Comparison of ENCODE assay signal across 8 cellular contexts in the genomic region with DNA sequence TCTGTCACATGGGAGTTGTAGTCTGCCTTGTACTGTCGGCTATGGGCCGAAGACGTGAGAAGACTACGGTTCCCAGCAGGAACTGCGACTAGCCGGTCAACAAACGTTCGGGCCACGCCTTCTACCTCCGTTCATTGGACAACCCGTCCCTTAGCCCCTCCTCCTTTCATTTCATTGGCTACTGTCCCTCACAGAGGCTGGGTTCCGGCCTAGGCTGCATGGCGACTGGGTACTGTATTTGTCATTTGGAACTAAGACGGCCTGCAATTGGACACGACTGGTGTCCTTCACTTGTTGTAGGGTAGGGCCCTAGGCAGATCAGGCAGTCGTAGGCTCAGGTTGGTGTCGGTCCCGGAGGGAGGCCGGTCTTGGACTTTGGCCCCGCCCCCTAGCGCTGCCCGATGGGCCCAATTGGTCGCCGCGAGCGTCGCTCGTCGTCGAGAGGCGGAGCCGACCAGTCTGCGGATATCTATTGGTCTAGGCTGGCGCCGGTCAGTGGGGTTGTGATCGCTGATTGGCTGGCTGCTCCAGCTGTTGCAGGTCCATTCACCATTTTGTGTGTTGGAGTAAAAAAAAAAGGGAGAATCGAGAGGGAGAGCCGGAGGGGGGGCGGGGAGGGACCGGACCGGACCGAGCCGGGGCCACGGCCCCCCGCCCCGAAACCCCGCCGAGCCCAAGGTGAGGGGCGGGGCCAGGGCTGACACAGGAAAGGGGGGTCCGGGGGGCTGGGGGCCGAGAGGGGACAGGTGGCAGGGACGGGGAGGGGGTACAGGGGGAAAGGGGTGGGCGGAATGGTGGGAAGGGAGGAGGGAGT. TPM values are rescaled to one million over a fixed set of nuclear protein-coding genes. Genes with fewer than 3 reads are reported as not detected.
DNase-seq lines count a peak whose midpoint lies in the region; TF ChIP-seq lines count a peak whose summit lies in the region.

Gene CIC (plus strand): TSS at position 549 of the 814 bp plus-strand sequence. CDS start 2,532 bp downstream, outside the sequence.

- 1% methylated on average over 51 of the region's 53 CpGs for WGBS in esophagus muscularis mucosa

- no peaks in the 10 kb centered on the region for H3K9me3 Mint-ChIP-seq in activated T-helper 1 cell treated with anti-CD3 and anti-CD28 coated beads, Interleukin-12 subunit alpha, Interleukin-12 subunit beta, Interleukin-2, Interleukin-4 antibody, amounts not matched to agents 30 ng/mL and 10 ng/mL and 1 ng/mL, durations not matched to agents 14 hours and 24 hours and 36 hours

- peak within 1 kb of the TSS; percentile 70 to 77 (median 73) for H3K4me3 ChIP-seq in esophagus muscularis mucosa
- peak within 1 kb of the TSS; percentile 76 to 87 for H3K4me3 ChIP-seq in muscle layer of colon (ENCODE audit: low read depth in 1 of 2, low read length in 2 of 2)

- intact Hi-C loops in activated T-helper 1 cell treated with anti-CD3 and anti-CD28 coated beads, Interleukin-12 subunit alpha, Interleukin-12 subunit beta, Interleukin-2, Interleukin-4 antibody, amounts not matched to agents 30 ng/mL and 10 ng/mL and 1 ng/mL, durations not matched to agents 14 hours and 24 hours and 36 hours (cut with micrococcal nuclease), result loop anchor here (1.0 kb wide), 6 partner anchors 14 to 409 kb away; partner anchors contain the start of genes DEDD2, ERF, PAFAH1B3 and PRR19
- intact Hi-C loops in esophagus muscularis mucosa (cut with DNase I), result no loop called here

- peak in 1 of 3 experiments; percentile 31 for TF ChIP-seq CTCF in esophagus muscularis mucosa (IDR thresholded peaks at IDR 0.05)

- no peaks in the 10 kb centered on the region for H3K27me3 Mint-ChIP-seq in activated T-helper 1 cell treated with anti-CD3 and anti-CD28 coated beads, Interleukin-12 subunit alpha, Interleukin-12 subunit beta, Interleukin-2, Interleukin-4 antibody, amounts not matched to agents 30 ng/mL and 10 ng/mL and 1 ng/mL, durations not matched to agents 14 hours and 24 hours and 36 hours (ENCODE audit: insufficient read depth)

- H3K9me3 ChIP-seq in esophagus muscularis mucosa, result no peaks in the 10 kb centered on the region
- H3K9me3 ChIP-seq in muscle layer of colon (ENCODE audit: low read length), result no peaks in the 10 kb centered on the region

- H3K27ac ChIP-seq in esophagus muscularis mucosa (replicated peaks in 1 of 4), result peak within 1 kb of the TSS; percentile 93 to 99 (median 96)
- peak within 1 kb of the TSS; percentile 98 for H3K27ac ChIP-seq in muscle layer of colon (ENCODE audit: low read depth, low read length)

- no peak for TF ChIP-seq EP300 in esophagus muscularis mucosa (IDR thresholded peaks at IDR 0.05)

- H3K27ac Mint-ChIP-seq in activated T-helper 1 cell treated with anti-CD3 and anti-CD28 coated beads, Interleukin-12 subunit alpha, Interleukin-12 subunit beta, Interleukin-2, Interleukin-4 antibody, amounts not matched to agents 30 ng/mL and 10 ng/mL and 1 ng/mL, durations not matched to agents 14 hours and 24 hours and 36 hours, result peak within 1 kb of the TSS; percentile 99

- H3K4me3 Mint-ChIP-seq in activated T-helper 1 cell treated with anti-CD3 and anti-CD28 coated beads, Interleukin-12 subunit alpha, Interleukin-12 subunit beta, Interleukin-2, Interleukin-4 antibody, amounts not matched to agents 30 ng/mL and 10 ng/mL and 1 ng/mL, durations not matched to agents 14 hours and 24 hours and 36 hours, result no peak within 1 kb of the TSS

- no peak for TF ChIP-seq POLR2A in esophagus muscularis mucosa (IDR thresholded peaks at IDR 0.05; ENCODE audit: low read depth)

- H3K4me1 Mint-ChIP-seq in activated T-helper 1 cell treated with anti-CD3 and anti-CD28 coated beads, Interleukin-12 subunit alpha, Interleukin-12 subunit beta, Interleukin-2, Interleukin-4 antibody, amounts not matched to agents 30 ng/mL and 10 ng/mL and 1 ng/mL, durations not matched to agents 14 hours and 24 hours and 36 hours (ENCODE audit: low read depth), result peaks cover 30% of the 10 kb centered on the region

- H3K27me3 ChIP-seq in esophagus muscularis mucosa (no peaks in the 10 kb centered on the region), muscle layer of colon (ENCODE audit: control insufficient read depth in 1 of 2, insufficient read depth in 2 of 2, low read length in 2 of 2) (no peaks in the 10 kb centered on the region)

- H3K4me1 ChIP-seq in esophagus muscularis mucosa (peaks cover 25 to 48% (median 41%) of the 10 kb centered on the region in 4 donors), muscle layer of colon (ENCODE audit: insufficient read depth, low read length) (peaks cover 25% of the 10 kb centered on the region)

- peak within 1 kb of the TSS; percentile 99 for H3K9ac ChIP-seq in muscle layer of colon (ENCODE audit: low read length)

- H3K36me3 Mint-ChIP-seq in activated T-helper 1 cell treated with anti-CD3 and anti-CD28 coated beads, Interleukin-12 subunit alpha, Interleukin-12 subunit beta, Interleukin-2, Interleukin-4 antibody, amounts not matched to agents 30 ng/mL and 10 ng/mL and 1 ng/mL, durations not matched to agents 14 hours and 24 hours and 36 hours (ENCODE audit: low read depth), result peaks cover 10% of the 10 kb centered on the region

- peak; percentile 100 for DNase-seq in DMS79 (lab: John Stamatoyannopoulos, UW)
- DNase-seq in GOT3 (lab: John Stamatoyannopoulos, UW), result peak; percentile 99
- DNase-seq in LHCN-M2 (ENCODE audit: low read depth), result peak; percentile 100
- peak; percentile 100 for DNase-seq in RPMI7951 (ENCODE audit: low read depth)
- DNase-seq in activated T-helper 1 cell treated with anti-CD3 and anti-CD28 coated beads, Interleukin-12 subunit alpha, Interleukin-12 subunit beta, Interleukin-2, Interleukin-4 antibody, amounts not matched to agents 30 ng/mL and 10 ng/mL and 1 ng/mL, durations not matched to agents 14 hours and 24 hours and 36 hours (ENCODE audit: low spot score), result peak; percentile 99
- DNase-seq in esophagus muscularis mucosa (ENCODE audit: extremely low spot score), result peak; percentile 100
- peak; percentile 98 for DNase-seq in stimulated activated CD8-positive, alpha-beta memory T cell treated with anti-CD3 and anti-CD28 coated beads, Interleukin-7, amount 100 ng/mL, for 24 hours (ENCODE audit: low read depth)

- H3K36me3 ChIP-seq in esophagus muscularis mucosa (peaks cover 19 to 25% (median 24%) of the 10 kb centered on the region in 4 donors), muscle layer of colon (ENCODE audit: insufficient read depth, low read length) (peaks cover 12% of the 10 kb centered on the region)

RNA-seq across cellular contexts. Expression of gene CIC, which starts in this region (rescaled TPM):
- total RNA-seq in LHCN-M2 (2014; rRNA removed), result 28.6 and 30.5 TPM in 2 replicates
- 34.6 TPM for polyA plus RNA-seq in LHCN-M2 (2012)
- 12.9 and 14.6 TPM in 2 replicates for total RNA-seq in RPMI7951 (2014; rRNA removed; shearing (Covaris generic))
- total RNA-seq in activated T-helper 1 cell treated with anti-CD3 and anti-CD28 coated beads, Interleukin-12 subunit alpha, Interleukin-12 subunit beta, Interleukin-2, Interleukin-4 antibody, amounts not matched to agents 30 ng/mL and 10 ng/mL and 1 ng/mL, durations not matched to agents 14 hours and 24 hours and 36 hours, result 66.9 and 68.0 TPM in 2 replicates
- 10 to 100 TPM; 37.8 to 74.2 (median 56.3) TPM for total RNA-seq in esophagus muscularis mucosa

Comparison
In these comparisons a context has a peak if more than half of its experiments do, and no peak if none do; other contexts are left out.
1. Peak in every context shown above with its lines: DNase-seq, H3K4me3 ChIP-seq and H3K27ac ChIP-seq.